Comparison of ENCODE assay signal across 20 cellular contexts in the genomic region with DNA sequence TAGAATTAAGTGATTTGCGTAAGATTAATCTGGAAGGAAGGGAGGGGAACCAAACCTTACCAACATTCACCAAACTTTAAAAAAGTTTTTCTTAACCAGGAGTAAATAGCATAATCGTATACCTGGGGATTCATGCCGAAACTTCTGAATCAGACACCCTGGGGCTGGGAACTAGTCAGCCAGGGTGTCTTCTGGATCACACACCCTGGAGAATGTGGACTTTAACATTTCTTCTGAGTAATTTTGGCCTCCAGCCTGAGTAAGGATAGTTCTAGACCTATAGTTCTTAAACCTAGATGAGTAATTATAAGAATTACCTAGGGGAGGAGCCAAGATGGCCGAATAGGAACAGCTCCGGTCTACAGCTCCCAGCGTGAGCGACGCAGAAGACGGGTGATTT. TPM values are rescaled to one million over a fixed set of nuclear protein-coding genes. Genes with fewer than 3 reads are reported as not detected.
A peak's percentile ranks its signal among the peaks of the same experiment; 100 is the strongest.
DNase-seq lines count a peak whose midpoint lies in the region; ATAC-seq and TF ChIP-seq lines count a peak whose summit lies in the region.
"Had no signal": no experiment of that assay in that cellular context is flagged by ENCODE, and none has a peak within 500 bp of the region (broad histone marks: within the 10 kb centered on the region; RNA-seq: fewer than 3 reads in every experiment).

No MANE protein-coding gene starts in this region.

- 29 to 58% methylated on average over 5 to 9 of the region's 9 CpGs for WGBS in esophagus squamous epithelium, 2 donors
- WGBS in suprapubic skin: 82% methylated on average over 9 of the region's 9 CpGs

- no peak for ATAC-seq in Panc1
- no peak for ATAC-seq in naive thymus-derived CD4-positive, alpha-beta T cell
- ATAC-seq: activated CD8-positive, alpha-beta memory T cell treated with anti-CD3 and anti-CD28 coated beads, Interleukin-2, amount 10 ng/mL, durations not matched to agents 7 days and 5 days; activated T-helper 17 cell treated with anti-CD3 and anti-CD28 coated beads, Interleukin-2, amount 50 U/mL, for 72 hours had no signal

- no peak overlapping the region for H3K27ac ChIP-seq in Panc1 (ENCODE audit: low read length)
- H3K27ac ChIP-seq in esophagus squamous epithelium: peak overlapping the region; percentile 81 to 93 (median 84)
- no peak overlapping the region for H3K27ac ChIP-seq in suprapubic skin
- H3K27ac ChIP-seq in naive thymus-derived CD4-positive, alpha-beta T cell (ENCODE audit: low read depth, low read length): no peak overlapping the region
- H3K27ac ChIP-seq: BLaER1, prostate gland, SJSA1 had no signal

- no peaks in the 10 kb centered on the region for H3K36me3 Mint-ChIP-seq in naive thymus-derived CD4-positive, alpha-beta T cell
- H3K36me3 Mint-ChIP-seq: activated CD8-positive, alpha-beta memory T cell treated with anti-CD3 and anti-CD28 coated beads, Interleukin-2, amount 10 ng/mL, durations not matched to agents 7 days and 5 days; brain; naive B cell had no signal

- intact Hi-C loops in Panc1 (cut with micrococcal nuclease; ENCODE audit: unreplicated experiment): no loop called here
- intact Hi-C loops in esophagus squamous epithelium (cut with DNase I): no loop called here
- intact Hi-C loops in naive thymus-derived CD4-positive, alpha-beta T cell (cut with micrococcal nuclease): no loop called here

- no peak overlapping the region for H3K4me3 Mint-ChIP-seq in naive thymus-derived CD4-positive, alpha-beta T cell
- H3K4me3 Mint-ChIP-seq: activated CD8-positive, alpha-beta memory T cell treated with anti-CD3 and anti-CD28 coated beads, Interleukin-2, amount 10 ng/mL, durations not matched to agents 7 days and 5 days; activated T-helper 17 cell treated with anti-CD3 and anti-CD28 coated beads, Interleukin-2, amount 50 U/mL, for 72 hours; brain; naive B cell had no signal

- no peaks in the 10 kb centered on the region for H3K4me1 Mint-ChIP-seq in naive thymus-derived CD4-positive, alpha-beta T cell
- H3K4me1 Mint-ChIP-seq: activated CD8-positive, alpha-beta memory T cell treated with anti-CD3 and anti-CD28 coated beads, Interleukin-2, amount 10 ng/mL, durations not matched to agents 7 days and 5 days; activated T-helper 17 cell treated with anti-CD3 and anti-CD28 coated beads, Interleukin-2, amount 50 U/mL, for 72 hours; naive B cell had no signal

- H3K27me3 ChIP-seq in Panc1 (ENCODE audit: control insufficient read depth, insufficient read depth, low read length): peaks cover 6% of the 10 kb centered on the region
- no peaks in the 10 kb centered on the region for H3K27me3 ChIP-seq in esophagus squamous epithelium
- no peaks in the 10 kb centered on the region for H3K27me3 ChIP-seq in suprapubic skin
- no peaks in the 10 kb centered on the region for H3K27me3 ChIP-seq in naive thymus-derived CD4-positive, alpha-beta T cell (ENCODE audit: control insufficient read depth in 2 of 2, insufficient read depth in 2 of 2, low read length in 2 of 2)
- H3K27me3 ChIP-seq: BLaER1, MG63, SJSA1 had no signal

- no peaks in the 10 kb centered on the region for H3K27me3 Mint-ChIP-seq in naive thymus-derived CD4-positive, alpha-beta T cell
- H3K27me3 Mint-ChIP-seq: activated CD8-positive, alpha-beta memory T cell treated with anti-CD3 and anti-CD28 coated beads, Interleukin-2, amount 10 ng/mL, durations not matched to agents 7 days and 5 days; activated T-helper 17 cell treated with anti-CD3 and anti-CD28 coated beads, Interleukin-2, amount 50 U/mL, for 72 hours had no signal

- peak overlapping the region in 1 of 9 donors; percentile 13 for H3K27ac Mint-ChIP-seq in naive thymus-derived CD4-positive, alpha-beta T cell
- H3K27ac Mint-ChIP-seq: activated CD8-positive, alpha-beta memory T cell treated with anti-CD3 and anti-CD28 coated beads, Interleukin-2, amount 10 ng/mL, durations not matched to agents 7 days and 5 days; activated T-helper 17 cell treated with anti-CD3 and anti-CD28 coated beads, Interleukin-2, amount 50 U/mL, for 72 hours; brain; naive B cell had no signal

- TF ChIP-seq EP300 in suprapubic skin (IDR thresholded peaks at IDR 0.05): no peak

- H3K9me3 ChIP-seq in Panc1 (ENCODE audit: control insufficient read depth, insufficient read depth, low read depth, low read length) (no peaks in the 10 kb centered on the region), esophagus squamous epithelium (no peaks in the 10 kb centered on the region), suprapubic skin (no peaks in the 10 kb centered on the region)
- H3K9me3 ChIP-seq in naive thymus-derived CD4-positive, alpha-beta T cell (ENCODE audit: control insufficient read depth in 2 of 3, low read length in 3 of 3): no peaks in the 10 kb centered on the region
- H3K9me3 ChIP-seq: BLaER1, MG63, prostate gland, SJSA1 had no signal

- no peak for TF ChIP-seq POLR2A in esophagus squamous epithelium (IDR thresholded peaks at IDR 0.05)
- TF ChIP-seq POLR2A in suprapubic skin (IDR thresholded peaks at IDR 0.05): no peak

- H3K36me3 ChIP-seq in Panc1 (ENCODE audit: control insufficient read depth, insufficient read depth, low read length): no peaks in the 10 kb centered on the region
- no peaks in the 10 kb centered on the region for H3K36me3 ChIP-seq in esophagus squamous epithelium
- no peaks in the 10 kb centered on the region for H3K36me3 ChIP-seq in suprapubic skin
- H3K36me3 ChIP-seq in naive thymus-derived CD4-positive, alpha-beta T cell (ENCODE audit: control insufficient read depth in 2 of 3, insufficient read depth in 3 of 3, low read length in 3 of 3): no peaks in the 10 kb centered on the region
- H3K36me3 ChIP-seq: BLaER1, MG63, prostate gland, SJSA1 had no signal

- peaks cover 4% of the 10 kb centered on the region for H3K4me1 ChIP-seq in Panc1 (ENCODE audit: control insufficient read depth, insufficient read depth, low read length)
- H3K4me1 ChIP-seq in esophagus squamous epithelium: peaks cover 0 to 26% (median 5%) of the 10 kb centered on the region in 3 donors
- H3K4me1 ChIP-seq in suprapubic skin: peaks cover 7% of the 10 kb centered on the region
- H3K4me1 ChIP-seq in naive thymus-derived CD4-positive, alpha-beta T cell (ENCODE audit: control insufficient read depth in 2 of 2, insufficient read depth in 2 of 2, low read length in 2 of 2): no peaks in the 10 kb centered on the region
- H3K4me1 ChIP-seq: BLaER1, prostate gland, SJSA1 had no signal

- peaks cover 0 to 12% (median 0%) of the 10 kb centered on the region in 11 donors for H3K9me3 Mint-ChIP-seq in naive thymus-derived CD4-positive, alpha-beta T cell
- H3K9me3 Mint-ChIP-seq: activated T-helper 17 cell treated with anti-CD3 and anti-CD28 coated beads, Interleukin-2, amount 50 U/mL, for 72 hours had no signal

- POLR2A ChIA-PET in Panc1 (lab: Charles Lee): no interaction called here
- POLR2A ChIA-PET in naive thymus-derived CD4-positive, alpha-beta T cell (lab: Charles Lee): no interaction called here

- DNase-seq in NCI-H1105 treated with DMSO at 0.1 percent for 48 hours (lab: John Stamatoyannopoulos, UW) (peak; percentile 15), NCI-H1105 (lab: John Stamatoyannopoulos, UW) (no peak), Panc1 (ENCODE audit: low read depth, low spot score) (no peak), esophagus squamous epithelium (lab: John Stamatoyannopoulos, UW) (no peak), suprapubic skin (ENCODE audit: low spot score in 2 of 2) (no peak), HuH-7 (ENCODE audit: low spot score) (no peak), NCI-H1092 (lab: John Stamatoyannopoulos, UW) (no peak)
- no peak for DNase-seq in naive thymus-derived CD4-positive, alpha-beta T cell
- DNase-seq: activated CD8-positive, alpha-beta memory T cell treated with anti-CD3 and anti-CD28 coated beads, Interleukin-2, amount 10 ng/mL, durations not matched to agents 7 days and 5 days; cortex of kidney; MG63; naive B cell; NCI-H1930; small intestine had no signal

- peak overlapping the region; percentile 34 to 40 for H3K4me3 ChIP-seq in Panc1 (ENCODE audit: low read depth in 2 of 2, low read length in 2 of 2)
- H3K4me3 ChIP-seq in esophagus squamous epithelium: peak overlapping the region in 3 of 4 donors; percentile 31 to 50 (median 35)
- peak overlapping the region; percentile 12 for H3K4me3 ChIP-seq in suprapubic skin
- no peak overlapping the region for H3K4me3 ChIP-seq in naive thymus-derived CD4-positive, alpha-beta T cell (ENCODE audit: low read length)
- H3K4me3 ChIP-seq: BLaER1, lung, MG63, prostate gland, SJSA1 had no signal

- CTCF ChIA-PET in Panc1 (lab: Charles Lee): no interaction called here
- CTCF ChIA-PET in naive thymus-derived CD4-positive, alpha-beta T cell (lab: Charles Lee): no interaction called here

- TF ChIP-seq CTCF in Panc1 (IDR thresholded peaks at IDR 0.05): no peak
- no peak for TF ChIP-seq CTCF in esophagus squamous epithelium (IDR thresholded peaks at IDR 0.05)
- TF ChIP-seq CTCF in suprapubic skin (IDR thresholded peaks at IDR 0.05): no peak

- in situ Hi-C loops in Panc1 (cut with HindIII; ENCODE audit: low pct_unique_long_range_greater_than_20kb, low sequenced_read_pairs): no loop called here

- BruUV-seq in Panc1 (replicated peaks; lab: Mats Ljungman, UMichigan): no TSS peak

RNA-seq across cellular contexts. Expression of a gene that starts 44.1 kb away (rescaled TPM):
- total RNA-seq in Panc1 (2021; ENCODE audit: unreplicated experiment) (2.0 TPM), esophagus squamous epithelium (10 to 100 TPM; 17.8 to 56.1 (median 28.5) TPM), suprapubic skin (10 to 100 TPM; 12.7 to 28.0 (median 20.3) TPM)
- polyA plus RNA-seq in Panc1 (2012; ENCODE audit: insufficient read length): 0.71 TPM
- total RNA-seq in naive thymus-derived CD4-positive, alpha-beta T cell: 1 to 10 TPM in 1 of 5 experiments, under 1 TPM in 2, not detected in 2; 0.05 to 5.6 (median 0.56) TPM
- polyA plus RNA-seq in naive thymus-derived CD4-positive, alpha-beta T cell: not detected
- total RNA-seq: activated CD8-positive, alpha-beta memory T cell treated with anti-CD3 and anti-CD28 coated beads, Interleukin-2, amount 10 ng/mL, durations not matched to agents 7 days and 5 days; activated T-helper 17 cell treated with anti-CD3 and anti-CD28 coated beads, Interleukin-2, amount 50 U/mL, for 72 hours had no signal

Comparison
In these comparisons a context has a peak if more than half of its experiments do, and no peak if none do; other contexts are left out.
1. H3K27ac ChIP-seq: peak in esophagus squamous epithelium (4 of 4); none in Panc1 (single experiment), suprapubic skin (single experiment) and naive thymus-derived CD4-positive, alpha-beta T cell (single experiment).